ENCODE assay signal across 9 cellular contexts in genomic region chr11:95092549-95093324, GRCh38. TPM values are rescaled to one million over a fixed set of nuclear protein-coding genes. Genes with fewer than 3 reads are reported as not detected.
DNase-seq lines count a peak whose midpoint lies in the region; ATAC-seq and TF ChIP-seq lines count a peak whose summit lies in the region.
"Had no signal": no experiment of that assay in that cellular context is flagged by ENCODE, and none has a peak within 500 bp of the region (broad histone marks: within the 10 kb centered on the region; RNA-seq: fewer than 3 reads in every experiment).

No MANE protein-coding gene starts in this region.

- peaks cover 3% of the 10 kb centered on the region for H4K20me1 ChIP-seq in Loucy (ENCODE audit: insufficient read depth, low read length, poor library complexity, severe bottlenecking)

- no peaks in the 10 kb centered on the region for H3K9me2 ChIP-seq in Loucy (replicated peaks; ENCODE audit: low read depth, low read length)

- H3K9me3 ChIP-seq in Loucy (ENCODE audit: insufficient read depth, low read depth, low read length) (no peaks in the 10 kb centered on the region), testis (no peaks in the 10 kb centered on the region)

- TF ChIP-seq POLR2A in testis (IDR thresholded peaks at IDR 0.05) = no peak

- H3K4me3 ChIP-seq in Loucy (ENCODE audit: low read length, poor library complexity, severe bottlenecking) (peak overlapping the region; percentile 92), testis (no peak overlapping the region)

- TF ChIP-seq CTCF in Loucy (conservative IDR thresholded peaks at IDR 0.05; ENCODE audit: low read length) = peak; percentile 76
- peak in 2 of 3 experiments; percentile 17 to 39 for TF ChIP-seq CTCF in testis (IDR thresholded peaks at IDR 0.05)

- peak overlapping the region; percentile 97 for H3K4me2 ChIP-seq in Loucy (ENCODE audit: low read depth, low read length, poor library complexity, severe bottlenecking)

- peak; percentile 27 for DNase-seq in GM04503 (ENCODE audit: low read depth)
- peak; percentile 49 for DNase-seq in activated naive CD4-positive, alpha-beta T cell treated with anti-CD3 and anti-CD28 coated beads, Interleukin-2, amount 50 U/mL, for 16 hours
- peak; percentile 82 for DNase-seq in kidney glomerular epithelial cell (lab: John Stamatoyannopoulos, UW)
- no peak for DNase-seq in testis
- no peak for DNase-seq in NCI-H510A treated with DMSO at 0.1 percent for 48 hours (lab: John Stamatoyannopoulos, UW)

- WGBS in testis, 2 donors = 48 to 59% methylated on average over 5 of the region's 5 CpGs

- H3K27ac ChIP-seq in testis = no peak overlapping the region

- no peaks in the 10 kb centered on the region for H3K27me3 ChIP-seq in Loucy (ENCODE audit: insufficient read depth, low read length, poor library complexity, severe bottlenecking)
- H3K27me3 ChIP-seq in testis = no peaks in the 10 kb centered on the region

- H3K9ac ChIP-seq in Loucy (ENCODE audit: low read depth, low read length, poor library complexity, severe bottlenecking) = peak overlapping the region; percentile 86

- H3K36me3 ChIP-seq in Loucy (ENCODE audit: insufficient read depth, low read length) (no peaks in the 10 kb centered on the region), testis (ENCODE audit: low read depth, missing control alignments) (no peaks in the 10 kb centered on the region)

- H3F3A ChIP-seq in Loucy (ENCODE audit: low read depth) = peaks cover 5% of the 10 kb centered on the region; the same call in 1 of the 2 replicates

- no peak overlapping the region for H2AFZ ChIP-seq in Loucy (ENCODE audit: low read length)

- H3K4me1 ChIP-seq in Loucy (ENCODE audit: insufficient read depth, low read length, poor library complexity, severe bottlenecking) (peaks cover 80% of the 10 kb centered on the region), testis (peaks cover 24% of the 10 kb centered on the region)

- ATAC-seq in GM21619 (IDR thresholded peaks at IDR 0.05; ENCODE audit: unreplicated experiment) (no peak), GM18907 (IDR thresholded peaks at IDR 0.05; ENCODE audit: unreplicated experiment) (no peak)

- intact Hi-C loops in testis (cut with DNase I; ENCODE audit: low total_unique reads) = no loop called here

- H3K79me2 ChIP-seq in Loucy (ENCODE audit: insufficient read depth, low read length) = peaks cover 57% of the 10 kb centered on the region

RNA-seq across cellular contexts. Expression of gene ENDOD1, which starts 3.1 kb away (rescaled TPM):
- 10 to 100 TPM; 55.6 to 71.8 TPM for total RNA-seq in testis
- polyA plus RNA-seq in testis (ENCODE audit: insufficient read depth, low read depth, low replicate concordance) = 28.9 TPM

RNA-seq across cellular contexts. Expression of gene SRSF8, which starts 26.0 kb away (rescaled TPM):
- 10 to 100 TPM; 32.5 to 37.2 TPM for total RNA-seq in testis
- 30.0 TPM for polyA plus RNA-seq in testis (ENCODE audit: insufficient read depth, low read depth, low replicate concordance)

RNA-seq across cellular contexts. Expression of gene KDM4F, which starts 43.5 kb away (rescaled TPM):
- total RNA-seq in testis = under 1 TPM in 1 of 2 donors, not detected in 1; 0.55 TPM
- not detected for polyA plus RNA-seq in testis (ENCODE audit: insufficient read depth, low read depth, low replicate concordance)
- total RNA-seq: T-helper 2 cell treated with Interferon-gamma antibody and Interleukin-4, amounts not matched to agents 100 ng/mL and 5 ng/mL, for 36 hours had no signal

Comparison
In these comparisons a context has a peak if more than half of its experiments do, and no peak if none do; other contexts are left out.
1. DNase-seq: peak in GM04503 (single experiment), activated naive CD4-positive, alpha-beta T cell treated with anti-CD3 and anti-CD28 coated beads, Interleukin-2, amount 50 U/mL, for 16 hours (single experiment) and kidney glomerular epithelial cell (single experiment); none in testis (single experiment) and NCI-H510A treated with DMSO at 0.1 percent for 48 hours (single experiment).